Comparison of ENCODE assay signal across 14 cellular contexts in genomic region chr22:15563461-15563860, GRCh38. TPM values are rescaled to one million over a fixed set of nuclear protein-coding genes. Genes with fewer than 3 reads are reported as not detected.
"Had no signal": no experiment of that assay in that cellular context is flagged by ENCODE, and none has a peak within 500 bp of the region (broad histone marks: within the 10 kb centered on the region; RNA-seq: fewer than 3 reads in every experiment).

No MANE protein-coding gene starts in this region.

RNA-seq across cellular contexts. Expression of gene OR11H1, which starts 35.5 kb away (rescaled TPM):
- total RNA-seq: stomach, subcutaneous adipose tissue, suprapubic skin, temporal lobe, testis, thoracic aorta, thyroid gland, tibial nerve, transverse colon, ureter, urinary bladder, uterus, vagina had no signal
- polyA plus RNA-seq: stomach, thymus, urinary bladder had no signal
